Comparison of ENCODE assay signal across 1 cellular context in the genomic region with DNA sequence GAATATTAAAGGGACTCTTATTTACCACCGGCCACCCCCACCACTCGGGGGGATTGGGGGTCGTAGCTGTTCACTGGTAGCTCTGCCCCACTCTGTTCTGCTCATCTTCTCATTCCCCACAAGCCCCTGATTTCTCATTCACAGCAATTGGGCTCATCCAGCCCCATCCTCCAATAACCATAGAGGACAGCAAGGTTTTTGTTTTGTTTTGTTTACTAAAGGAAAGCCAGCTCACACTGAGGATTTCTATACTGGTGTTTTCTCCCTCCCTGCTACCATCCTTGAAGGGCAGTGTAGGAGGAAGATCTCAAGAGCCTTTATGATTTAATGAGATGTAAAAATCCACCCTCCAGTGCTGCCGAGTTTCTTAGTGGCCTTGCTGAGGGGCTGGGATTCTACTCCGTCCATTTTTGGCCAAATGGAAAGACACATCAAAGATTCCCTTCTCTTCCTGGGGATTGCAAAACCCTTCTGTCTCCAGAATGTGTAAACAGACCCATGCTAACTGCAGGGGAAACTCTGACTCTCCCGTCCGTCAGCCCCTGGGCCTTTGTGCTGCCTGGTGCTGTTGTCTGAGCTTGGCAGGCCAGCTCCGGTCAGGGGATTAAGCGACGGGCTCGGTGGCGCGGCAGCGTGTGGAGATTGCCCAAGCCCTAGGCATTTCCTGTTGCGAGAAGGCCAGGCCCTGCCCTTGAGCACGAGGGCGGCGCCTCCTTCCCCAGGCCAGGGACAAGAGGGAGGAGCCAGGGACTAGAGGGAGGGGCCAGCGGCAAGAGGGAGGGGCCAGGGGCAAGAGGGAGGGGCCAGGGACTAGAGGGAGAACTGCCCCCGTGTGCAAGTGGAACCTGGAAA.
TF ChIP-seq lines count a peak whose summit lies in the region.

No MANE protein-coding gene starts in this region.

TF ChIP-seq in HepG2, 621 proteins besides CTCF, POLR2A, EP300 and RAD21 (continued from another document and continues in another):
- TF ChIP-seq, protein P1, sequence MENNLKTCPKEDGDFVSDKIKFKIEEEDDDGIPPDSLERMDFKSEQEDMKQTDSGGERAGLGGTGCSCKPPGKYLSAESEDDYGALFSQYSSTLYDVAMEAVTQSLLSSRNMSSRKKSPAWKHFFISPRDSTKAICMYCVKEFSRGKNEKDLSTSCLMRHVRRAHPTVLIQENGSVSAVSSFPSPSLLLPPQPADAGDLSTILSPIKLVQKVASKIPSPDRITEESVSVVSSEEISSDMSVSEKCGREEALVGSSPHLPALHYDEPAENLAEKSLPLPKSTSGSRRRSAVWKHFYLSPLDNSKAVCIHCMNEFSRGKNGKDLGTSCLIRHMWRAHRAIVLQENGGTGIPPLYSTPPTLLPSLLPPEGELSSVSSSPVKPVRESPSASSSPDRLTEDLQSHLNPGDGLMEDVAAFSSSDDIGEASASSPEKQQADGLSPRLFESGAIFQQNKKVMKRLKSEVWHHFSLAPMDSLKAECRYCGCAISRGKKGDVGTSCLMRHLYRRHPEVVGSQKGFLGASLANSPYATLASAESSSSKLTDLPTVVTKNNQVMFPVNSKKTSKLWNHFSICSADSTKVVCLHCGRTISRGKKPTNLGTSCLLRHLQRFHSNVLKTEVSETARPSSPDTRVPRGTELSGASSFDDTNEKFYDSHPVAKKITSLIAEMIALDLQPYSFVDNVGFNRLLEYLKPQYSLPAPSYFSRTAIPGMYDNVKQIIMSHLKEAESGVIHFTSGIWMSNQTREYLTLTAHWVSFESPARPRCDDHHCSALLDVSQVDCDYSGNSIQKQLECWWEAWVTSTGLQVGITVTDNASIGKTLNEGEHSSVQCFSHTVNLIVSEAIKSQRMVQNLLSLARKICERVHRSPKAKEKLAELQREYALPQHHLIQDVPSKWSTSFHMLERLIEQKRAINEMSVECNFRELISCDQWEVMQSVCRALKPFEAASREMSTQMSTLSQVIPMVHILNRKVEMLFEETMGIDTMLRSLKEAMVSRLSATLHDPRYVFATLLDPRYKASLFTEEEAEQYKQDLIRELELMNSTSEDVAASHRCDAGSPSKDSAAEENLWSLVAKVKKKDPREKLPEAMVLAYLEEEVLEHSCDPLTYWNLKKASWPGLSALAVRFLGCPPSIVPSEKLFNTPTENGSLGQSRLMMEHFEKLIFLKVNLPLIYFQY (CRISPR knock-in tag; IDR thresholded peaks at IDR 0.05; ENCODE audit: borderline replicate concordance): peak; percentile 95
- TF ChIP-seq, protein P2, sequence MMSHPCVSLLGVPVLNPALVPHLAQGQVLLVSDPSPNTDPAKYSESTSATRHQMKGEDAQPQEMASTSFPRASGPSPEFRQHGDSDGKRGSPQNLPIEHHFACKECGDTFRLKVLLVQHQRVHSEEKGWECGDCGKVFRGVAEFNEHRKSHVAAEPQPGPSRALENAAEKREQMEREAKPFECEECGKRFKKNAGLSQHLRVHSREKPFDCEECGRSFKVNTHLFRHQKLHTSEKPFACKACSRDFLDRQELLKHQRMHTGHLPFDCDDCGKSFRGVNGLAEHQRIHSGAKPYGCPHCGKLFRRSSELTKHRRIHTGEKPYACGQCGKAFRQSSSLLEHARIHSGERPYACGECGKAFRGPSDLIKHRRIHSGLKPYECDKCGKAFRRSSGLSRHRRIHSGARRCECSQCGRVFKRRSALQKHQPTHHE (CRISPR knock-in tag; IDR thresholded peaks at IDR 0.05; ENCODE audit: borderline replicate concordance): peak; percentile 98
- peak; percentile 86; the same call in 1 of the 2 replicates for TF ChIP-seq ZNF557 (CRISPR knock-in tag; IDR thresholded peaks at IDR 0.05)
- peak; percentile 94; the same call in 1 of the 2 replicates for TF ChIP-seq ZNF713 (CRISPR knock-in tag; IDR thresholded peaks at IDR 0.05)
- peak; percentile 54; the same call in 1 of the 2 replicates for TF ChIP-seq PHF20 (CRISPR knock-in tag; IDR thresholded peaks at IDR 0.05)
- peak; percentile 99 for TF ChIP-seq ZNF670 (CRISPR knock-in tag; IDR thresholded peaks at IDR 0.05; ENCODE audit: borderline replicate concordance)
- TF ChIP-seq, protein P3, sequence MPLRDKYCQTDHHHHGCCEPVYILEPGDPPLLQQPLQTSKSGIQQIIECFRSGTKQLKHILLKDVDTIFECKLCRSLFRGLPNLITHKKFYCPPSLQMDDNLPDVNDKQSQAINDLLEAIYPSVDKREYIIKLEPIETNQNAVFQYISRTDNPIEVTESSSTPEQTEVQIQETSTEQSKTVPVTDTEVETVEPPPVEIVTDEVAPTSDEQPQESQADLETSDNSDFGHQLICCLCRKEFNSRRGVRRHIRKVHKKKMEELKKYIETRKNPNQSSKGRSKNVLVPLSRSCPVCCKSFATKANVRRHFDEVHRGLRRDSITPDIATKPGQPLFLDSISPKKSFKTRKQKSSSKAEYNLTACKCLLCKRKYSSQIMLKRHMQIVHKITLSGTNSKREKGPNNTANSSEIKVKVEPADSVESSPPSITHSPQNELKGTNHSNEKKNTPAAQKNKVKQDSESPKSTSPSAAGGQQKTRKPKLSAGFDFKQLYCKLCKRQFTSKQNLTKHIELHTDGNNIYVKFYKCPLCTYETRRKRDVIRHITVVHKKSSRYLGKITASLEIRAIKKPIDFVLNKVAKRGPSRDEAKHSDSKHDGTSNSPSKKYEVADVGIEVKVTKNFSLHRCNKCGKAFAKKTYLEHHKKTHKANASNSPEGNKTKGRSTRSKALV (CRISPR knock-in tag; IDR thresholded peaks at IDR 0.05): peak; percentile 85
- 0 out of 2 replicates have a peak, but pooled peaks have one; percentile 17 for TF ChIP-seq ONECUT2 (CRISPR knock-in tag; IDR thresholded peaks at IDR 0.05)
- TF ChIP-seq, protein P4, sequence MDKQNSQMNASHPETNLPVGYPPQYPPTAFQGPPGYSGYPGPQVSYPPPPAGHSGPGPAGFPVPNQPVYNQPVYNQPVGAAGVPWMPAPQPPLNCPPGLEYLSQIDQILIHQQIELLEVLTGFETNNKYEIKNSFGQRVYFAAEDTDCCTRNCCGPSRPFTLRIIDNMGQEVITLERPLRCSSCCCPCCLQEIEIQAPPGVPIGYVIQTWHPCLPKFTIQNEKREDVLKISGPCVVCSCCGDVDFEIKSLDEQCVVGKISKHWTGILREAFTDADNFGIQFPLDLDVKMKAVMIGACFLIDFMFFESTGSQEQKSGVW (CRISPR knock-in tag; IDR thresholded peaks at IDR 0.05; ENCODE audit: borderline replicate concordance): no peak
- peak; percentile 98 for TF ChIP-seq HIVEP1 (CRISPR knock-in tag; IDR thresholded peaks at IDR 0.05)
- peak; percentile 99 for TF ChIP-seq KDM2A (CRISPR knock-in tag; IDR thresholded peaks at IDR 0.05; ENCODE audit: borderline replicate concordance, low read depth)
- no peak for TF ChIP-seq ATM (IDR thresholded peaks at IDR 0.05; ENCODE audit: borderline replicate concordance)
- no peak for TF ChIP-seq ZNF33A (CRISPR knock-in tag; IDR thresholded peaks at IDR 0.05; ENCODE audit: borderline replicate concordance)
- TF ChIP-seq, protein P5, sequence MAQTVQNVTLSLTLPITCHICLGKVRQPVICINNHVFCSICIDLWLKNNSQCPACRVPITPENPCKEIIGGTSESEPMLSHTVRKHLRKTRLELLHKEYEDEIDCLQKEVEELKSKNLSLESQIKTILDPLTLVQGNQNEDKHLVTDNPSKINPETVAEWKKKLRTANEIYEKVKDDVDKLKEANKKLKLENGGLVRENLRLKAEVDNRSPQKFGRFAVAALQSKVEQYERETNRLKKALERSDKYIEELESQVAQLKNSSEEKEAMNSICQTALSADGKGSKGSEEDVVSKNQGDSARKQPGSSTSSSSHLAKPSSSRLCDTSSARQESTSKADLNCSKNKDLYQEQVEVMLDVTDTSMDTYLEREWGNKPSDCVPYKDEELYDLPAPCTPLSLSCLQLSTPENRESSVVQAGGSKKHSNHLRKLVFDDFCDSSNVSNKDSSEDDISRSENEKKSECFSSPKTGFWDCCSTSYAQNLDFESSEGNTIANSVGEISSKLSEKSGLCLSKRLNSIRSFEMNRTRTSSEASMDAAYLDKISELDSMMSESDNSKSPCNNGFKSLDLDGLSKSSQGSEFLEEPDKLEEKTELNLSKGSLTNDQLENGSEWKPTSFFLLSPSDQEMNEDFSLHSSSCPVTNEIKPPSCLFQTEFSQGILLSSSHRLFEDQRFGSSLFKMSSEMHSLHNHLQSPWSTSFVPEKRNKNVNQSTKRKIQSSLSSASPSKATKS (CRISPR knock-in tag; IDR thresholded peaks at IDR 0.05): peak; percentile 97
- TF ChIP-seq FOXK2 (IDR thresholded peaks at IDR 0.05): peak; percentile 88
- peak; percentile 58 for TF ChIP-seq AGO2 (optimal IDR thresholded peaks at IDR 0.05; ENCODE audit: low read depth, low read length)
- TF ChIP-seq ZBTB42 (CRISPR knock-in tag; IDR thresholded peaks at IDR 0.05): 0 out of 2 replicates have a peak, but pooled peaks have one; percentile 69
- TF ChIP-seq TOE1 (CRISPR knock-in tag; IDR thresholded peaks at IDR 0.05): no peak
- TF ChIP-seq ZNF20 (CRISPR knock-in tag; IDR thresholded peaks at IDR 0.05): no peak
- peak; percentile 65; the same call in 1 of the 2 replicates for TF ChIP-seq HHEX (CRISPR knock-in tag; IDR thresholded peaks at IDR 0.05)
- TF ChIP-seq ATF7-NPFF (CRISPR knock-in tag; IDR thresholded peaks at IDR 0.05; ENCODE audit: low read depth): peak; percentile 89
- TF ChIP-seq SRSF9 (IDR thresholded peaks at IDR 0.05; ENCODE audit: borderline replicate concordance, insufficient read depth, low read depth, low read length, poor library complexity, severe bottlenecking): no peak
- TF ChIP-seq, protein P6, sequence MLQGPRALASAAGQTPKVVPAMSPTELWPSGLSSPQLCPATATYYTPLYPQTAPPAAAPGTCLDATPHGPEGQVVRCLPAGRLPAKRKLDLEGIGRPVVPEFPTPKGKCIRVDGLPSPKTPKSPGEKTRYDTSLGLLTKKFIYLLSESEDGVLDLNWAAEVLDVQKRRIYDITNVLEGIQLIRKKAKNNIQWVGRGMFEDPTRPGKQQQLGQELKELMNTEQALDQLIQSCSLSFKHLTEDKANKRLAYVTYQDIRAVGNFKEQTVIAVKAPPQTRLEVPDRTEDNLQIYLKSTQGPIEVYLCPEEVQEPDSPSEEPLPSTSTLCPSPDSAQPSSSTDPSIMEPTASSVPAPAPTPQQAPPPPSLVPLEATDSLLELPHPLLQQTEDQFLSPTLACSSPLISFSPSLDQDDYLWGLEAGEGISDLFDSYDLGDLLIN (CRISPR knock-in tag; IDR thresholded peaks at IDR 0.05; ENCODE audit: borderline replicate concordance): 0 out of 2 replicates have a peak, but pooled peaks have one; percentile 41
- TF ChIP-seq REPIN1 (CRISPR knock-in tag; IDR thresholded peaks at IDR 0.05; ENCODE audit: borderline replicate concordance, low read depth): peak; percentile 100
- TF ChIP-seq, protein P7, sequence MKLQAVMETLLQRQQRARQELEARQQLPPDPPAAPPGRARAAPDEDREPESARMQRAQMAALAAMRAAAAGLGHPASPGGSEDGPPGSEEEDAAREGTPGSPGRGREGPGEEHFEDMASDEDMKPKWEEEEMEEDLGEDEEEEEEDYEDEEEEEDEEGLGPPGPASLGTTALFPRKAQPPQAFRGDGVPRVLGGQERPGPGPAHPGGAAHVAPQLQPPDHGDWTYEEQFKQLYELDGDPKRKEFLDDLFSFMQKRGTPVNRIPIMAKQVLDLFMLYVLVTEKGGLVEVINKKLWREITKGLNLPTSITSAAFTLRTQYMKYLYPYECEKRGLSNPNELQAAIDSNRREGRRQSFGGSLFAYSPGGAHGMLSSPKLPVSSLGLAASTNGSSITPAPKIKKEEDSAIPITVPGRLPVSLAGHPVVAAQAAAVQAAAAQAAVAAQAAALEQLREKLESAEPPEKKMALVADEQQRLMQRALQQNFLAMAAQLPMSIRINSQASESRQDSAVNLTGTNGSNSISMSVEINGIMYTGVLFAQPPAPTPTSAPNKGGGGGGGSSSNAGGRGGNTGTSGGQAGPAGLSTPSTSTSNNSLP (IDR thresholded peaks at IDR 0.05; ENCODE audit: low read depth, low read length): peak; percentile 35; the same call in 1 of the 2 replicates
- peak; percentile 97 for TF ChIP-seq YEATS4 (CRISPR knock-in tag; IDR thresholded peaks at IDR 0.05; ENCODE audit: borderline replicate concordance)
- TF ChIP-seq MED8 (CRISPR knock-in tag; IDR thresholded peaks at IDR 0.05; ENCODE audit: insufficient replicate concordance): peak; percentile 100
- TF ChIP-seq SP4 (CRISPR knock-in tag; IDR thresholded peaks at IDR 0.05): peak; percentile 94
- TF ChIP-seq ZNF747 (CRISPR knock-in tag; IDR thresholded peaks at IDR 0.05; ENCODE audit: borderline replicate concordance): peak; percentile 99
- peak; percentile 100 for TF ChIP-seq POGZ (CRISPR knock-in tag; IDR thresholded peaks at IDR 0.05)
- 0 out of 2 replicates have a peak, but pooled peaks have one; percentile 60 for TF ChIP-seq SIN3A (IDR thresholded peaks at IDR 0.05; ENCODE audit: borderline replicate concordance, low read depth, low read length)
- TF ChIP-seq, protein P8, sequence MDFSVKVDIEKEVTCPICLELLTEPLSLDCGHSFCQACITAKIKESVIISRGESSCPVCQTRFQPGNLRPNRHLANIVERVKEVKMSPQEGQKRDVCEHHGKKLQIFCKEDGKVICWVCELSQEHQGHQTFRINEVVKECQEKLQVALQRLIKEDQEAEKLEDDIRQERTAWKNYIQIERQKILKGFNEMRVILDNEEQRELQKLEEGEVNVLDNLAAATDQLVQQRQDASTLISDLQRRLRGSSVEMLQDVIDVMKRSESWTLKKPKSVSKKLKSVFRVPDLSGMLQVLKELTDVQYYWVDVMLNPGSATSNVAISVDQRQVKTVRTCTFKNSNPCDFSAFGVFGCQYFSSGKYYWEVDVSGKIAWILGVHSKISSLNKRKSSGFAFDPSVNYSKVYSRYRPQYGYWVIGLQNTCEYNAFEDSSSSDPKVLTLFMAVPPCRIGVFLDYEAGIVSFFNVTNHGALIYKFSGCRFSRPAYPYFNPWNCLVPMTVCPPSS (IDR thresholded peaks at IDR 0.05): no peak
- peak; percentile 72 for TF ChIP-seq ZKSCAN5 (CRISPR knock-in tag; IDR thresholded peaks at IDR 0.05)
- peak; percentile 97 for TF ChIP-seq NRL (CRISPR knock-in tag; IDR thresholded peaks at IDR 0.05; ENCODE audit: borderline replicate concordance)
- peak; percentile 91 for TF ChIP-seq ZNF160 (CRISPR knock-in tag; IDR thresholded peaks at IDR 0.05)
- no peak; the same call in 1 of the 2 replicates for TF ChIP-seq MAF1 (CRISPR knock-in tag; IDR thresholded peaks at IDR 0.05; ENCODE audit: borderline replicate concordance)
- TF ChIP-seq, protein P9, sequence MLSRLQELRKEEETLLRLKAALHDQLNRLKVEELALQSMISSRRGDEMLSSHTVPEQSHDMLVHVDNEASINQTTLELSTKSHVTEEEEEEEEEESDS (CRISPR knock-in tag; IDR thresholded peaks at IDR 0.05; ENCODE audit: borderline replicate concordance): peak; percentile 96; the same call in 1 of the 2 replicates
- TF ChIP-seq, protein P10, sequence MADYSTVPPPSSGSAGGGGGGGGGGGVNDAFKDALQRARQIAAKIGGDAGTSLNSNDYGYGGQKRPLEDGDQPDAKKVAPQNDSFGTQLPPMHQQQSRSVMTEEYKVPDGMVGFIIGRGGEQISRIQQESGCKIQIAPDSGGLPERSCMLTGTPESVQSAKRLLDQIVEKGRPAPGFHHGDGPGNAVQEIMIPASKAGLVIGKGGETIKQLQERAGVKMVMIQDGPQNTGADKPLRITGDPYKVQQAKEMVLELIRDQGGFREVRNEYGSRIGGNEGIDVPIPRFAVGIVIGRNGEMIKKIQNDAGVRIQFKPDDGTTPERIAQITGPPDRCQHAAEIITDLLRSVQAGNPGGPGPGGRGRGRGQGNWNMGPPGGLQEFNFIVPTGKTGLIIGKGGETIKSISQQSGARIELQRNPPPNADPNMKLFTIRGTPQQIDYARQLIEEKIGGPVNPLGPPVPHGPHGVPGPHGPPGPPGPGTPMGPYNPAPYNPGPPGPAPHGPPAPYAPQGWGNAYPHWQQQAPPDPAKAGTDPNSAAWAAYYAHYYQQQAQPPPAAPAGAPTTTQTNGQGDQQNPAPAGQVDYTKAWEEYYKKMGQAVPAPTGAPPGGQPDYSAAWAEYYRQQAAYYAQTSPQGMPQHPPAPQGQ (CRISPR knock-in tag; IDR thresholded peaks at IDR 0.05; ENCODE audit: borderline replicate concordance): peak; percentile 100; the same call in 1 of the 2 replicates
- peak; percentile 21; the same call in 1 of the 2 replicates for TF ChIP-seq ZFP36L1 (CRISPR knock-in tag; IDR thresholded peaks at IDR 0.05)
- peak; percentile 91; the same call in 1 of the 2 replicates for TF ChIP-seq ZNF572 (CRISPR knock-in tag; IDR thresholded peaks at IDR 0.05)
- peak; percentile 98 for TF ChIP-seq MEIS2 (CRISPR knock-in tag; IDR thresholded peaks at IDR 0.05)
